Comparison of ENCODE assay signal across 32 cellular contexts in the genomic region with DNA sequence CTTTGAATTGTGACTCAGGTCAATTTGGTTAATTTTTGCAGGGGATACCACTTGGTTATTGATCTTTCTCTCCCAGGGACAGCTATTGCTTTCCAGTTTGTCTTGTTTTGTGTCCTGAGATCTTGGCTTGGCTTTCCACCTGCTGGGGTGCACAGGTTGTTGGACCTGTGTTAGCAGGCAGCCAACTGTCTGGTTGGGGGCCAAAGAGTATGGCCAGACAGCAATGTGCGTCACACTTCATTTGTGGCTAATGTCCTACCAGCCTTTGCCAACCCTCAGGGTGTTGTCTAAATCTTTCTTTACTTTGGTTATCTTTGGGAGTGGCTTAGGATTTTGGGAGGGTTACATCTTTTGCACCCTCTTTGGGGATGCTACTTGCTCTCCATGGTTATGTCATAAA.
"Had no signal": no experiment of that assay in that cellular context is flagged by ENCODE, and none has a peak within 500 bp of the region (broad histone marks: within the 10 kb centered on the region; RNA-seq: fewer than 3 reads in every experiment).

No MANE protein-coding gene starts in this region.

- H3K27ac Mint-ChIP-seq: activated B cell treated with CpG ODN at 0.5 μM for 24 hours; activated CD8-positive, alpha-beta T cell treated with anti-CD3 and anti-CD28 coated beads for 36 hours; activated naive CD4-positive, alpha-beta T cell treated with anti-CD3 and anti-CD28 coated beads for 36 hours; activated naive CD4-positive, alpha-beta T cell treated with anti-CD3 and anti-CD28 coated beads, Interleukin-2, amount 50 U/mL, for 24 hours; activated naive CD8-positive, alpha-beta T cell treated with anti-CD3 and anti-CD28 coated beads for 36 hours; activated naive CD8-positive, alpha-beta T cell treated with anti-CD3 and anti-CD28 coated beads, Interleukin-2, amount 50 U/mL, for 24 hours; activated T-helper 1 cell treated with anti-CD3 and anti-CD28 coated beads, Interleukin-12 subunit alpha, Interleukin-12 subunit beta, Interleukin-2, Interleukin-4 antibody, amounts not matched to agents 30 ng/mL and 10 ng/mL and 1 ng/mL, durations not matched to agents 14 hours and 24 hours and 36 hours; activated T-helper 2 cell treated with anti-CD3 and anti-CD28 coated beads, Interferon-gamma antibody, Interleukin-2, Interleukin-4, amounts not matched to agents 10 μg/mL and 5 μg/mL and 100 μg/mL, durations not matched to agents 14 hours and 24 hours and 36 hours; effector memory CD8-positive, alpha-beta T cell; T-helper 17 cell; T-helper 2 cell treated with Interferon-gamma antibody and Interleukin-4, amounts not matched to agents 5 μg/mL and 100 μg/mL, for 36 hours had no signal

- H3K27me3 Mint-ChIP-seq: activated B cell treated with CpG ODN at 0.5 μM for 24 hours; activated CD8-positive, alpha-beta T cell treated with anti-CD3 and anti-CD28 coated beads for 36 hours; activated naive CD4-positive, alpha-beta T cell treated with anti-CD3 and anti-CD28 coated beads, Interleukin-2, amount 50 U/mL, for 24 hours; activated naive CD8-positive, alpha-beta T cell treated with anti-CD3 and anti-CD28 coated beads for 36 hours; activated naive CD8-positive, alpha-beta T cell treated with anti-CD3 and anti-CD28 coated beads, Interleukin-2, amount 50 U/mL, for 24 hours; T-helper 17 cell had no signal

- H3K4me3 Mint-ChIP-seq: activated B cell treated with CpG ODN at 0.5 μM for 24 hours; activated CD8-positive, alpha-beta T cell treated with anti-CD3 and anti-CD28 coated beads for 36 hours; activated naive CD4-positive, alpha-beta T cell treated with anti-CD3 and anti-CD28 coated beads for 36 hours; activated naive CD4-positive, alpha-beta T cell treated with anti-CD3 and anti-CD28 coated beads, Interleukin-2, amount 50 U/mL, for 24 hours; activated naive CD8-positive, alpha-beta T cell treated with anti-CD3 and anti-CD28 coated beads for 36 hours; activated naive CD8-positive, alpha-beta T cell treated with anti-CD3 and anti-CD28 coated beads, Interleukin-2, amount 50 U/mL, for 24 hours; activated T-helper 1 cell treated with anti-CD3 and anti-CD28 coated beads, Interleukin-12 subunit alpha, Interleukin-12 subunit beta, Interleukin-2, Interleukin-4 antibody, amounts not matched to agents 30 ng/mL and 10 ng/mL and 1 ng/mL, durations not matched to agents 14 hours and 24 hours and 36 hours; effector memory CD8-positive, alpha-beta T cell; T-helper 17 cell; T-helper 2 cell treated with Interferon-gamma antibody and Interleukin-4, amounts not matched to agents 5 μg/mL and 100 μg/mL, for 36 hours had no signal

- H3K9me3 Mint-ChIP-seq: activated naive CD8-positive, alpha-beta T cell treated with anti-CD3 and anti-CD28 coated beads, Interleukin-2, amount 50 U/mL, for 24 hours had no signal

- DNase-seq: activated B cell treated with CpG ODN at 0.5 μM for 24 hours; activated CD4-positive, alpha-beta T cell treated with anti-CD3 and anti-CD28 coated beads for 48 hours; activated CD4-positive, alpha-beta T cell treated with anti-CD3 and anti-CD28 coated beads, Interleukin-2, amount 50 U/mL, for 1 hour; activated CD4-positive, alpha-beta T cell treated with anti-CD3 and anti-CD28 coated beads, Interleukin-2, amount 50 U/mL, for 48 hours; activated CD8-positive, alpha-beta memory T cell treated with anti-CD3 and anti-CD28 coated beads for 24 hours; activated CD8-positive, alpha-beta T cell treated with anti-CD3 and anti-CD28 coated beads for 36 hours; activated effector memory CD4-positive, alpha-beta T cell treated with anti-CD3 and anti-CD28 coated beads, Interleukin-2, amount 50 U/mL, for 16 hours; activated naive CD4-positive, alpha-beta T cell treated with anti-CD3 and anti-CD28 coated beads for 36 hours; activated naive CD8-positive, alpha-beta T cell treated with anti-CD3 and anti-CD28 coated beads for 36 hours; activated naive CD8-positive, alpha-beta T cell treated with anti-CD3 and anti-CD28 coated beads, Interleukin-2, amount 50 U/mL, for 24 hours; activated T-cell treated with anti-CD3 and anti-CD28 coated beads, Interleukin-2, amount 50 U/mL, for 48 hours; adrenal gland; amygdala; aorta; cortex of kidney; dermis blood vessel endothelial cell; effector CD4-positive, alpha-beta T cell; effector memory CD8-positive, alpha-beta T cell; erythroblast; foreskin melanocyte; heart right ventricle; T-helper 1 cell; T-helper 17 cell; T1000; WERI-Rb-1 had no signal

- H3K36me3 Mint-ChIP-seq: activated naive CD4-positive, alpha-beta T cell treated with anti-CD3 and anti-CD28 coated beads, Interleukin-2, amount 50 U/mL, for 24 hours; activated naive CD8-positive, alpha-beta T cell treated with anti-CD3 and anti-CD28 coated beads for 36 hours had no signal

- ATAC-seq: activated CD4-positive, CD25-positive, alpha-beta regulatory T cell treated with anti-CD3 and anti-CD28 coated beads, Interleukin-2, amount 50 U/mL, for 24 hours; activated CD8-positive, alpha-beta T cell treated with anti-CD3 and anti-CD28 coated beads for 36 hours; activated naive CD8-positive, alpha-beta T cell treated with anti-CD3 and anti-CD28 coated beads, Interleukin-2, amount 50 U/mL, for 24 hours; body of pancreas; effector memory CD8-positive, alpha-beta T cell; gastroesophageal sphincter; heart right ventricle; T-helper 17 cell had no signal
